23 cellular contexts compared by ENCODE assay signal in the genomic region with DNA sequence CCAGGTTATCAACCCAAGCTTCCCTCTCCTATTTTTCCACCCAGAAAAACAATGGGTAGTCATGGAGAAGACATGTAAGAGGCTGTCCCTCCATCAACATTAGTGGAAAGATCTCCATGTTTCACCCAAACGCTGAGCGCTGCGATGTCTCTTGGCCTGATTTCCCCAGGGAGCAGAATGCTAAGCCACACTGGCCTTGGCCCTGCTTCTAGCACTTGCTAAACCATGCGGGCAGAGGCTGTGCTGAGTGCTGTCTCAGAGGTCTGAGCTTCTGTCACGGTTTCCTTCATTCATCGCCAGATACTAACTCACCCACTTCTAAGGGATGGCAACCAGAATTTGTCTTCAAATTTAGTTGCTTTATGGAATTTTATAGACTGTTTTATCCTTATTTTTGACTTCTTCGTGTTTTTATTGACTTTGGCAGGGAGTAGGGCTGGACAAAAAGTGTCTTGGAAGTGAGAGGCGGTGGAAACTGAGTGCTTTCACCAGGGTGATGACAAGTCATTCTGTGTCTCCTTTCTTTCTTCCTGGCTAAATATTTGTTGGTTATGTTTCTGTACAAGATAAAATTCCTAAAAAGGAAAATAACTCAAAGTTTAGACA.
A peak's percentile ranks its signal among the peaks of the same experiment; 100 is the strongest.
DNase-seq lines count a peak whose midpoint lies in the region; ATAC-seq and TF ChIP-seq lines count a peak whose summit lies in the region.
"Had no signal": no experiment of that assay in that cellular context is flagged by ENCODE, and none has a peak within 500 bp of the region (broad histone marks: within the 10 kb centered on the region; RNA-seq: fewer than 3 reads in every experiment).

No MANE protein-coding gene starts in this region.

- WGBS in tibial nerve, 2 donors: 62 to 67% methylated on average over 8 of the region's 8 CpGs
- WGBS in esophagus squamous epithelium, 2 donors: 81 to 86% methylated on average over 8 of the region's 8 CpGs

- H3K4me1 Mint-ChIP-seq in natural killer cell treated with Interleukin-12 subunit alpha and Interleukin-12 subunit beta and Interleukin-15 and Interleukin-18, amount 100 ng/mL, for 72 hours (ENCODE audit: low read depth in 2 of 2): peaks cover 22 to 28% of the 10 kb centered on the region in 2 donors
- peaks cover 20 to 24% of the 10 kb centered on the region in 2 donors for H3K4me1 Mint-ChIP-seq in natural killer cell
- peaks cover 14 to 17% of the 10 kb centered on the region in 2 donors for H3K4me1 Mint-ChIP-seq in effector memory CD8-positive, alpha-beta T cell (ENCODE audit: low read depth in 2 of 2)
- H3K4me1 Mint-ChIP-seq: mesothelial cell of epicardium had no signal

- no peaks in the 10 kb centered on the region for H3K9me3 ChIP-seq in tibial nerve
- H3K9me3 ChIP-seq in esophagus squamous epithelium: no peaks in the 10 kb centered on the region
- H3K9me3 ChIP-seq: heart left ventricle, tibial artery had no signal

- H3K4me3 ChIP-seq in brain microvascular endothelial cell (ENCODE audit: low read depth, low read length) (no peak overlapping the region), tibial nerve (no peak overlapping the region), esophagus squamous epithelium (no peak overlapping the region)
- H3K4me3 ChIP-seq: heart left ventricle, SK-N-MC had no signal

- H3K27ac ChIP-seq in brain microvascular endothelial cell: peak overlapping the region; percentile 91
- H3K27ac ChIP-seq in tibial nerve: peak overlapping the region in 3 of 4 donors; percentile 11 to 77 (median 47)
- no peak overlapping the region for H3K27ac ChIP-seq in esophagus squamous epithelium
- H3K27ac ChIP-seq: SK-N-MC had no signal

- no peak for ATAC-seq in natural killer cell treated with Interleukin-12 subunit alpha and Interleukin-12 subunit beta and Interleukin-15 and Interleukin-18, amount 100 ng/mL, for 72 hours
- no peak for ATAC-seq in natural killer cell
- ATAC-seq in left ventricle myocardium superior: peak; percentile 60
- no peak for ATAC-seq in effector memory CD8-positive, alpha-beta T cell (replicated peaks)

- no peaks in the 10 kb centered on the region for H3K9me3 Mint-ChIP-seq in natural killer cell treated with Interleukin-12 subunit alpha and Interleukin-12 subunit beta and Interleukin-15 and Interleukin-18, amount 100 ng/mL, for 72 hours
- H3K9me3 Mint-ChIP-seq in natural killer cell: no peaks in the 10 kb centered on the region
- H3K9me3 Mint-ChIP-seq in effector memory CD8-positive, alpha-beta T cell: no peaks in the 10 kb centered on the region
- H3K9me3 Mint-ChIP-seq: activated B cell treated with CpG ODN at 0.5 μM for 24 hours; activated CD8-positive, alpha-beta T cell treated with anti-CD3 and anti-CD28 coated beads for 36 hours; mesothelial cell of epicardium; naive thymus-derived CD4-positive, alpha-beta T cell; stimulated activated naive CD8-positive, alpha-beta T cell treated with anti-CD3 and anti-CD28 coated beads, Interleukin-15, amount 100 ng/mL, for 72 hours; T-helper 2 cell treated with Interferon-gamma antibody and Interleukin-4, amounts not matched to agents 5 μg/mL and 100 μg/mL, for 36 hours had no signal

- TF ChIP-seq POLR2A in tibial nerve (IDR thresholded peaks at IDR 0.05) (no peak), esophagus squamous epithelium (IDR thresholded peaks at IDR 0.05) (no peak)

- no peak for TF ChIP-seq CTCF in natural killer cell (IDR thresholded peaks at IDR 0.05)
- TF ChIP-seq CTCF in brain microvascular endothelial cell (IDR thresholded peaks at IDR 0.05; ENCODE audit: low read depth, low read length, missing control alignments): no peak
- TF ChIP-seq CTCF in tibial nerve (IDR thresholded peaks at IDR 0.05): no peak
- no peak for TF ChIP-seq CTCF in esophagus squamous epithelium (IDR thresholded peaks at IDR 0.05)

- H3K27me3 ChIP-seq in brain microvascular endothelial cell (replicated peaks) (no peaks in the 10 kb centered on the region), tibial nerve (no peaks in the 10 kb centered on the region), esophagus squamous epithelium (peaks cover 0 to 4% (median 0%) of the 10 kb centered on the region in 4 donors)
- H3K27me3 ChIP-seq: tibial artery had no signal

- H3K4me1 ChIP-seq in tibial nerve: peaks cover 0 to 28% (median 5%) of the 10 kb centered on the region in 4 donors
- H3K4me1 ChIP-seq in esophagus squamous epithelium: peaks cover 0 to 8% (median 0%) of the 10 kb centered on the region in 3 donors

- peak overlapping the region; percentile 34 for H3K4me3 Mint-ChIP-seq in natural killer cell treated with Interleukin-12 subunit alpha and Interleukin-12 subunit beta and Interleukin-15 and Interleukin-18, amount 100 ng/mL, for 72 hours
- no peak overlapping the region for H3K4me3 Mint-ChIP-seq in natural killer cell
- H3K4me3 Mint-ChIP-seq in effector memory CD8-positive, alpha-beta T cell: no peak overlapping the region
- H3K4me3 Mint-ChIP-seq: activated B cell treated with CpG ODN at 0.5 μM for 24 hours; activated CD8-positive, alpha-beta T cell treated with anti-CD3 and anti-CD28 coated beads for 36 hours; activated naive CD8-positive, alpha-beta T cell; CD4-positive, CD25-positive, alpha-beta regulatory T cell; mesothelial cell of epicardium; naive thymus-derived CD4-positive, alpha-beta T cell; stimulated activated naive CD8-positive, alpha-beta T cell treated with anti-CD3 and anti-CD28 coated beads, Interleukin-15, amount 100 ng/mL, for 72 hours; T-helper 2 cell treated with Interferon-gamma antibody and Interleukin-4, amounts not matched to agents 5 μg/mL and 100 μg/mL, for 36 hours had no signal

- no peak for TF ChIP-seq EP300 in tibial nerve (IDR thresholded peaks at IDR 0.05)

- intact Hi-C loops in natural killer cell (cut with micrococcal nuclease): loop anchor here (10.0 kb wide), 1 partner anchor 749 kb away; the partner anchor contains the start of gene TAB2
- intact Hi-C loops in left ventricle myocardium superior (cut with micrococcal nuclease): no loop called here
- intact Hi-C loops in esophagus squamous epithelium (cut with DNase I): no loop called here

- H3K36me3 ChIP-seq in brain microvascular endothelial cell (replicated peaks): no peaks in the 10 kb centered on the region
- H3K36me3 ChIP-seq in tibial nerve: no peaks in the 10 kb centered on the region
- H3K36me3 ChIP-seq in esophagus squamous epithelium: no peaks in the 10 kb centered on the region
- H3K36me3 ChIP-seq: heart left ventricle, tibial artery had no signal

- H3K27ac Mint-ChIP-seq in natural killer cell treated with Interleukin-12 subunit alpha and Interleukin-12 subunit beta and Interleukin-15 and Interleukin-18, amount 100 ng/mL, for 72 hours: peak overlapping the region in 1 of 2 donors; percentile 29
- H3K27ac Mint-ChIP-seq in natural killer cell: no peak overlapping the region
- no peak overlapping the region for H3K27ac Mint-ChIP-seq in effector memory CD8-positive, alpha-beta T cell
- H3K27ac Mint-ChIP-seq: activated B cell treated with CpG ODN at 0.5 μM for 24 hours; activated CD8-positive, alpha-beta T cell treated with anti-CD3 and anti-CD28 coated beads for 36 hours; activated naive CD8-positive, alpha-beta T cell; mesothelial cell of epicardium; T-helper 2 cell treated with Interferon-gamma antibody and Interleukin-4, amounts not matched to agents 5 μg/mL and 100 μg/mL, for 36 hours had no signal

- in situ Hi-C loops in brain microvascular endothelial cell (cut with HindIII; ENCODE audit: low pct_ligation_motif_present, low sequenced_read_pairs): loop anchor here (25.0 kb wide), 1 partner anchor 422 kb away; no protein-coding TSS in a partner anchor

- DNase-seq in natural killer cell treated with Interleukin-12 subunit alpha and Interleukin-12 subunit beta and Interleukin-15 and Interleukin-18, amount 100 ng/mL, for 72 hours (ENCODE audit: low spot score): no peak
- no peak for DNase-seq in natural killer cell
- peak; percentile 9 for DNase-seq in brain microvascular endothelial cell
- DNase-seq in left ventricle myocardium superior: no peak
- DNase-seq in tibial nerve (ENCODE audit: low spot score in 2 of 2): no peak
- no peak for DNase-seq in effector memory CD8-positive, alpha-beta T cell
- no peak for DNase-seq in mesenteric fat pad (ENCODE audit: low spot score)
- no peak for DNase-seq in esophagus squamous epithelium (lab: John Stamatoyannopoulos, UW)
- DNase-seq: activated B cell treated with CpG ODN at 0.5 μM for 24 hours; activated CD8-positive, alpha-beta T cell treated with anti-CD3 and anti-CD28 coated beads for 36 hours; CD4-positive, CD25-positive, alpha-beta regulatory T cell; heart left ventricle; naive thymus-derived CD4-positive, alpha-beta T cell; NCI-H1092; NCI-H1930; NCI-H526; RPMI8226; stimulated activated naive CD8-positive, alpha-beta T cell treated with anti-CD3 and anti-CD28 coated beads, Interleukin-15, amount 100 ng/mL, for 72 hours had no signal

- peaks cover 37 to 58% of the 10 kb centered on the region in 2 donors for H3K27me3 Mint-ChIP-seq in natural killer cell treated with Interleukin-12 subunit alpha and Interleukin-12 subunit beta and Interleukin-15 and Interleukin-18, amount 100 ng/mL, for 72 hours
- H3K27me3 Mint-ChIP-seq in natural killer cell (ENCODE audit: low read depth in 2 of 2): peaks cover 50 to 74% of the 10 kb centered on the region in 2 donors
- H3K27me3 Mint-ChIP-seq in effector memory CD8-positive, alpha-beta T cell: peaks cover 35 to 59% of the 10 kb centered on the region in 2 donors

- H3K36me3 Mint-ChIP-seq in natural killer cell treated with Interleukin-12 subunit alpha and Interleukin-12 subunit beta and Interleukin-15 and Interleukin-18, amount 100 ng/mL, for 72 hours: peaks cover 4% of the 10 kb centered on the region
- H3K36me3 Mint-ChIP-seq in natural killer cell: no peaks in the 10 kb centered on the region
- H3K36me3 Mint-ChIP-seq in effector memory CD8-positive, alpha-beta T cell (ENCODE audit: insufficient read depth): no peaks in the 10 kb centered on the region
- H3K36me3 Mint-ChIP-seq: activated naive CD8-positive, alpha-beta T cell; CD4-positive, CD25-positive, alpha-beta regulatory T cell; mesothelial cell of epicardium; naive thymus-derived CD4-positive, alpha-beta T cell had no signal

Comparison
In these comparisons a context has a peak if more than half of its experiments do, and no peak if none do; other contexts are left out.
1. H3K27ac ChIP-seq: peak in brain microvascular endothelial cell (single experiment) and tibial nerve (3 of 4); none in esophagus squamous epithelium (0 of 4).